15 cellular contexts compared by ENCODE assay signal in genomic region chr14:49988080-49988990, GRCh38.
A peak's percentile ranks its signal among the peaks of the same experiment; 100 is the strongest.
DNase-seq lines count a peak whose midpoint lies in the region; ATAC-seq, FAIRE-seq and TF ChIP-seq lines count a peak whose summit lies in the region.
"Had no signal": no experiment of that assay in that cellular context is flagged by ENCODE, and none has a peak within 500 bp of the region (broad histone marks: within the 10 kb centered on the region; RNA-seq: fewer than 3 reads in every experiment).

No MANE protein-coding gene starts in this region.

- H3K9me3 Mint-ChIP-seq in HFFc6: no peaks in the 10 kb centered on the region
- H3K9me3 Mint-ChIP-seq: CD4-positive, alpha-beta T cell; H9; IgD-negative memory B cell; naive B cell had no signal

- no peaks in the 10 kb centered on the region for H4K20me1 ChIP-seq in HepG2 (ENCODE audit: insufficient read depth, low read length)

- TF ChIP-seq CTCF in HFFc6 (IDR thresholded peaks at IDR 0.05): no peak
- no peak for TF ChIP-seq CTCF in adrenal gland (IDR thresholded peaks at IDR 0.05)
- TF ChIP-seq CTCF in HepG2 (CRISPR knock-in tag; IDR thresholded peaks at IDR 0.05): no peak
- no peak for TF ChIP-seq CTCF in thoracic aorta (IDR thresholded peaks at IDR 0.05)

- H3K9me3 ChIP-seq in adrenal gland (replicated peaks in 1 of 3) (no peaks in the 10 kb centered on the region), HepG2 (ENCODE audit: low read length) (no peaks in the 10 kb centered on the region), thoracic aorta (no peaks in the 10 kb centered on the region)

- ATAC-seq in HepG2: peak; percentile 37
- no peak for ATAC-seq in thoracic aorta (ENCODE audit: insufficient number of reproducible peaks, low FRiP score, low read depth)
- ATAC-seq in GM18520 (IDR thresholded peaks at IDR 0.05; ENCODE audit: unreplicated experiment): no peak

- 60 to 65% (median 60%) methylated on average over 8 to 9 of the region's 9 CpGs for WGBS in adrenal gland, 4 donors
- WGBS in HepG2 (ENCODE audit: low lambda C conversion rate): 53% methylated on average over 9 of the region's 9 CpGs

- peaks cover 76% of the 10 kb centered on the region for H3K4me1 Mint-ChIP-seq in HFFc6 (ENCODE audit: low read depth)

- H3K4me2 ChIP-seq in HepG2 (ENCODE audit: low read depth, low read length): peak overlapping the region; percentile 25; the same call in 1 of the 2 replicates

- DNase-seq in HFFc6 (no peak), adrenal gland (peak in 4 of 7 donors; percentile 39 to 67 (median 55)), HepG2 (ENCODE audit: low spot score) (no peak), thoracic aorta (ENCODE audit: low spot score) (no peak), AG08396 (ENCODE audit: low spot score) (no peak), NCI-H82 (lab: John Stamatoyannopoulos, UW) (no peak)
- DNase-seq: activated CD4-positive, alpha-beta T cell treated with anti-CD3 and anti-CD28 coated beads, Interleukin-2, amount 50 U/mL, for 1 hour; aorta; CD4-positive, alpha-beta T cell; H9; left cardiac atrium; naive B cell had no signal

- peak overlapping the region; percentile 1 to 78 (median 45) for H3K27ac ChIP-seq in adrenal gland
- peak overlapping the region; percentile 98 for H3K27ac ChIP-seq in HepG2 (ENCODE audit: extremely low read length, insufficient read depth, low read length)
- peak overlapping the region; percentile 72 to 77 for H3K27ac ChIP-seq in thoracic aorta

- H3K36me3 ChIP-seq in adrenal gland (replicated peaks in 1 of 2) (no peaks in the 10 kb centered on the region), HepG2 (replicated peaks in 1 of 2; ENCODE audit: control insufficient read depth in 1 of 2, insufficient read depth in 2 of 2, low read length in 2 of 2) (no peaks in the 10 kb centered on the region), thoracic aorta (no peaks in the 10 kb centered on the region)

- H3K4me1 ChIP-seq in adrenal gland (replicated peaks in 1 of 2) (peaks cover 9 to 17% of the 10 kb centered on the region in 2 donors), HepG2 (ENCODE audit: insufficient read depth, low read length) (peaks cover 90% of the 10 kb centered on the region), thoracic aorta (ENCODE audit: control insufficient read depth in 1 of 2, low read depth in 2 of 2) (peaks cover 6 to 33% of the 10 kb centered on the region in 2 donors)

- H3K27ac Mint-ChIP-seq in HFFc6: peak overlapping the region; percentile 98
- H3K27ac Mint-ChIP-seq: CD4-positive, alpha-beta T cell; H9 had no signal

- in situ Hi-C loops in HepG2 (cut with HindIII; ENCODE audit: extremely low pct_ligation_motif_present, low pct_unique_long_range_greater_than_20kb): no loop called here

- TF ChIP-seq RAD21 in HepG2 (CRISPR knock-in tag; IDR thresholded peaks at IDR 0.05): no peak

- no peaks in the 10 kb centered on the region for H3K79me2 ChIP-seq in HepG2 (ENCODE audit: insufficient read depth, low read length)

- H3K4me3 ChIP-seq in adrenal gland: no peak overlapping the region
- no peak overlapping the region for H3K4me3 ChIP-seq in HepG2 (replicated peaks in 1 of 3; ENCODE audit: insufficient read depth in 1 of 3, low read depth in 2 of 3, low read length in 3 of 3)
- H3K4me3 ChIP-seq in thoracic aorta: no peak overlapping the region

- H3K9ac ChIP-seq in HepG2 (ENCODE audit: insufficient read depth, low read depth, low read length): no peak overlapping the region

- no peaks in the 10 kb centered on the region for H3K27me3 Mint-ChIP-seq in HFFc6 (ENCODE audit: insufficient read depth)
- H3K27me3 Mint-ChIP-seq: CD4-positive, alpha-beta T cell; IgD-negative memory B cell; naive B cell had no signal

- CTCF ChIA-PET in HepG2 (lab: Yijun Ruan, JAX; ENCODE audit: low intra/inter-chr PET ratio, low total read pairs): interaction anchor here (0.6 kb wide), 1 partner anchor 14 kb away, joined by 3 read pairs; no protein-coding TSS in a partner anchor

- H3K27me3 ChIP-seq in adrenal gland (no peaks in the 10 kb centered on the region), HepG2 (ENCODE audit: control insufficient read depth in 1 of 2, insufficient read depth in 2 of 2, low read length in 2 of 2) (no peaks in the 10 kb centered on the region), thoracic aorta (replicated peaks; ENCODE audit: insufficient read depth) (no peaks in the 10 kb centered on the region)

- POLR2A ChIA-PET in HepG2 (lab: Yijun Ruan, JAX): interaction anchor here (1.0 to 3.3 kb wide), 6 partner anchors 13 to 120 kb away, joined by 3 to 67 read pairs (median 6); no protein-coding TSS in a partner anchor

- TF ChIP-seq EP300 in HepG2 (IDR thresholded peaks at IDR 0.05; ENCODE audit: low read depth in 2 of 2, low read length in 2 of 2) (no peak), HepG2 (CRISPR knock-in tag; IDR thresholded peaks at IDR 0.05; ENCODE audit: borderline replicate concordance) (no peak)

- peak overlapping the region; percentile 49 for H2AFZ ChIP-seq in HepG2 (ENCODE audit: low read length)

- peak; percentile 18 for FAIRE-seq in HepG2 (lab: Jason Lieb, UNC)
- FAIRE-seq: GM12892 had no signal

- intact Hi-C loops in adrenal gland (cut with DNase I): no loop called here
- intact Hi-C loops in HepG2 (cut with micrococcal nuclease; ENCODE audit: unreplicated experiment): no loop called here

- TF ChIP-seq POLR2A in adrenal gland (IDR thresholded peaks at IDR 0.05) (peak in 1 of 2 donors; percentile 10), HepG2 (IDR thresholded peaks at IDR 0.05; ENCODE audit: insufficient read depth in 1 of 2, low read depth in 2 of 2, low read length in 2 of 2) (no peak)

- no peak overlapping the region for H3K4me3 Mint-ChIP-seq in HFFc6
- H3K4me3 Mint-ChIP-seq: CD4-positive, alpha-beta T cell; H9; IgD-negative memory B cell; naive B cell had no signal

- H3K36me3 Mint-ChIP-seq in HFFc6 (ENCODE audit: low read depth): no peaks in the 10 kb centered on the region

- BruUV-seq in HepG2 (replicated peaks; lab: Mats Ljungman, UMichigan): no TSS peak

TF ChIP-seq in HepG2, 621 proteins besides CTCF, POLR2A, EP300 and RAD21 (continues in another document):
- 0 out of 2 replicates have a peak, but pooled peaks have one; percentile 29 for TF ChIP-seq ZNF354B (CRISPR knock-in tag; IDR thresholded peaks at IDR 0.05)
- no peak for TF ChIP-seq FUBP1 (CRISPR knock-in tag; IDR thresholded peaks at IDR 0.05; ENCODE audit: borderline replicate concordance)
- TF ChIP-seq CENPBD1 (CRISPR knock-in tag; IDR thresholded peaks at IDR 0.05; ENCODE audit: borderline replicate concordance, low read depth): no peak
- TF ChIP-seq, protein P1, sequence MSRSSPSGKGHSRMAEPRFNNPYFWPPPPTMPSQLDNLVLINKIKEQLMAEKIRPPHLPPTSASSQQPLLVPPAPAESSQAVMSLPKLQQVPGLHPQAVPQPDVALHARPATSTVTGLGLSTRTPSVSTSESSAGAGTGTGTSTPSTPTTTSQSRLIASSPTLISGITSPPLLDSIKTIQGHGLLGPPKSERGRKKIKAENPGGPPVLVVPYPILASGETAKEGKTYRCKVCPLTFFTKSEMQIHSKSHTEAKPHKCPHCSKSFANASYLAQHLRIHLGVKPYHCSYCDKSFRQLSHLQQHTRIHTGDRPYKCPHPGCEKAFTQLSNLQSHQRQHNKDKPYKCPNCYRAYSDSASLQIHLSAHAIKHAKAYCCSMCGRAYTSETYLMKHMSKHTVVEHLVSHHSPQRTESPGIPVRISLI (CRISPR knock-in tag; IDR thresholded peaks at IDR 0.05; ENCODE audit: borderline replicate concordance): no peak
- TF ChIP-seq ZNF292 (CRISPR knock-in tag; IDR thresholded peaks at IDR 0.05; ENCODE audit: borderline replicate concordance, low read depth): 0 out of 2 replicates have a peak, but pooled peaks have one; percentile 17
- TF ChIP-seq CCDC6 (CRISPR knock-in tag; IDR thresholded peaks at IDR 0.05): no peak
- TF ChIP-seq, protein P2, sequence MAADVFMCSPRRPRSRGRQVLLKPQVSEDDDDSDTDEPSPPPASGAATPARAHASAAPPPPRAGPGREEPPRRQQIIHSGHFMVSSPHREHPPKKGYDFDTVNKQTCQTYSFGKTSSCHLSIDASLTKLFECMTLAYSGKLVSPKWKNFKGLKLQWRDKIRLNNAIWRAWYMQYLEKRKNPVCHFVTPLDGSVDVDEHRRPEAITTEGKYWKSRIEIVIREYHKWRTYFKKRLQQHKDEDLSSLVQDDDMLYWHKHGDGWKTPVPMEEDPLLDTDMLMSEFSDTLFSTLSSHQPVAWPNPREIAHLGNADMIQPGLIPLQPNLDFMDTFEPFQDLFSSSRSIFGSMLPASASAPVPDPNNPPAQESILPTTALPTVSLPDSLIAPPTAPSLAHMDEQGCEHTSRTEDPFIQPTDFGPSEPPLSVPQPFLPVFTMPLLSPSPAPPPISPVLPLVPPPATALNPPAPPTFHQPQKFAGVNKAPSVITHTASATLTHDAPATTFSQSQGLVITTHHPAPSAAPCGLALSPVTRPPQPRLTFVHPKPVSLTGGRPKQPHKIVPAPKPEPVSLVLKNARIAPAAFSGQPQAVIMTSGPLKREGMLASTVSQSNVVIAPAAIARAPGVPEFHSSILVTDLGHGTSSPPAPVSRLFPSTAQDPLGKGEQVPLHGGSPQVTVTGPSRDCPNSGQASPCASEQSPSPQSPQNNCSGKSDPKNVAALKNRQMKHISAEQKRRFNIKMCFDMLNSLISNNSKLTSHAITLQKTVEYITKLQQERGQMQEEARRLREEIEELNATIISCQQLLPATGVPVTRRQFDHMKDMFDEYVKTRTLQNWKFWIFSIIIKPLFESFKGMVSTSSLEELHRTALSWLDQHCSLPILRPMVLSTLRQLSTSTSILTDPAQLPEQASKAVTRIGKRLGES (CRISPR knock-in tag; IDR thresholded peaks at IDR 0.05; ENCODE audit: borderline replicate concordance): no peak

Comparison
In these comparisons a context has a peak if more than half of its experiments do, and no peak if none do; other contexts are left out.
1. DNase-seq: peak in adrenal gland (4 of 7); none in HFFc6 (single experiment), HepG2 (single experiment), thoracic aorta (single experiment), AG08396 (single experiment) and NCI-H82 (single experiment).
2. H3K27ac ChIP-seq: peak in every context shown above with its lines; median percentile 98 in HepG2; 74 in thoracic aorta; 45 in adrenal gland.